32 cellular contexts compared by ENCODE assay signal in the genomic region with DNA sequence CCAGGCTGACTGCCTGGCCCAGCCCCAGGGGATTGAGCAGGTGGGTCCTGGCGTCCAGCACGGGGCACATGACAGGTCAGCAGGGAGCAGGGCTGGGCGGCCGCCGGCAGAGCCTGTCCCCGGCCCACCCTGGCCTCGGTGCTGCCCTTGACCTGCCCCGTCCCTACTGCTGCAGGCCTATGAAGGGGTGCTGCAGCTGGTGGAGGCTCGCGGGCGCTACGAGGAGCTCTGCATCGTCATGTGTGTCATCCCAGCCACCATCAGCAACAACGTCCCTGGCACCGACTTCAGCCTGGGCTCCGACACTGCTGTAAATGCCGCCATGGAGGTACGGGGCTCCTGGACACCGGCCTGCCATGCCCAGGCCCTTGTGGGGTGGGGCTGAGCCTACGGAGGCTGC. TPM values are rescaled to one million over a fixed set of nuclear protein-coding genes. Genes with fewer than 3 reads are reported as not detected.
"Had no signal": no experiment of that assay in that cellular context is flagged by ENCODE, and none has a peak within 500 bp of the region (broad histone marks: within the 10 kb centered on the region; RNA-seq: fewer than 3 reads in every experiment).

No MANE protein-coding gene starts in this region.

- H3K4me1 Mint-ChIP-seq: naive thymus-derived CD8-positive, alpha-beta T cell; neural crest cell; stimulated activated memory B cell treated with anti-CD40 and anti-IgM and Interleukin-4, amounts not matched to agents 10 μg/mL and 1 μg/mL and 100 μg/mL, for 72 hours; stimulated activated naive CD8-positive, alpha-beta T cell treated with anti-CD3 and anti-CD28 coated beads, Interleukin-15, amount 100 ng/mL, for 72 hours had no signal

- H3K36me3 ChIP-seq: uterus had no signal

- H3K9me3 Mint-ChIP-seq: naive B cell; naive thymus-derived CD8-positive, alpha-beta T cell; natural killer cell treated with Interleukin-12 subunit alpha and Interleukin-12 subunit beta and Interleukin-15 and Interleukin-18, amount 100 ng/mL, for 72 hours; nephron progenitor cell; neural crest cell; stimulated activated memory B cell treated with anti-CD40 and anti-IgM and Interleukin-4, amounts not matched to agents 10 μg/mL and 1 μg/mL and 100 μg/mL, for 72 hours; stimulated activated naive CD8-positive, alpha-beta T cell treated with anti-CD3 and anti-CD28 coated beads, Interleukin-15, amount 100 ng/mL, for 72 hours; type B pancreatic cell had no signal

- H3K36me3 Mint-ChIP-seq: naive B cell; natural killer cell treated with Interleukin-12 subunit alpha and Interleukin-12 subunit beta and Interleukin-15 and Interleukin-18, amount 100 ng/mL, for 72 hours; type B pancreatic cell had no signal

- H3K27me3 Mint-ChIP-seq: naive B cell; naive thymus-derived CD8-positive, alpha-beta T cell; natural killer cell treated with Interleukin-12 subunit alpha and Interleukin-12 subunit beta and Interleukin-15 and Interleukin-18, amount 100 ng/mL, for 72 hours; stimulated activated memory B cell treated with anti-CD40 and anti-IgM and Interleukin-4, amounts not matched to agents 10 μg/mL and 1 μg/mL and 100 μg/mL, for 72 hours; stimulated activated naive CD8-positive, alpha-beta T cell treated with anti-CD3 and anti-CD28 coated beads, Interleukin-15, amount 100 ng/mL, for 72 hours; type B pancreatic cell had no signal

- H3K4me1 ChIP-seq: pancreas, prostate gland, suprapubic skin, tibial artery, transverse colon, upper lobe of right lung, uterus had no signal

- H3K9me3 ChIP-seq: neutrophil, pancreas, prostate gland, suprapubic skin, testis, tibial artery, transverse colon, upper lobe of right lung, uterus had no signal

- FAIRE-seq: pancreas, small intestine had no signal

- ATAC-seq: naive thymus-derived CD8-positive, alpha-beta T cell; natural killer cell treated with Interleukin-12 subunit alpha and Interleukin-12 subunit beta and Interleukin-15 and Interleukin-18, amount 100 ng/mL, for 72 hours; pancreas; right cardiac atrium; sciatic nerve; stimulated activated memory B cell treated with anti-CD40 and anti-IgM and Interleukin-4, amounts not matched to agents 10 μg/mL and 1 μg/mL and 100 μg/mL, for 72 hours; stimulated activated naive CD8-positive, alpha-beta T cell treated with anti-CD3 and anti-CD28 coated beads, Interleukin-15, amount 100 ng/mL, for 72 hours; stimulated activated naive CD8-positive, alpha-beta T cell treated with anti-CD3 and anti-CD28 coated beads, Interleukin-15, Interleukin-2, amounts not matched to agents 100 U/mL and 50 U/mL, for 24 hours; upper lobe of right lung had no signal

- DNase-seq: naive B cell; naive thymus-derived CD8-positive, alpha-beta T cell; nephron progenitor cell; nucleus accumbens; small intestine; stimulated activated CD4-positive, alpha-beta T cell treated with anti-CD3 and anti-CD28 coated beads, Interleukin-15, amount 100 ng/mL, for 24 hours; stimulated activated CD4-positive, alpha-beta T cell treated with anti-CD3 and anti-CD28 coated beads, Interleukin-4, amount 100 ng/mL, for 1 hour; stimulated activated CD4-positive, alpha-beta T cell treated with anti-CD3 and anti-CD28 coated beads, Interleukin-4, amount 100 ng/mL, for 4 hours; stimulated activated CD8-positive, alpha-beta memory T cell treated with anti-CD3 and anti-CD28 coated beads, Interleukin-4, amount 100 ng/mL, for 48 hours; stimulated activated naive CD4-positive, alpha-beta T cell; stimulated activated naive CD8-positive, alpha-beta T cell treated with anti-CD3 and anti-CD28 coated beads, Interleukin-15, amount 100 ng/mL, for 72 hours; stimulated activated naive CD8-positive, alpha-beta T cell treated with anti-CD3 and anti-CD28 coated beads, Interleukin-15, Interleukin-2, amounts not matched to agents 100 U/mL and 50 U/mL, for 24 hours; substantia nigra; testis; tibial artery; transverse colon; upper lobe of right lung; uterus had no signal

- H3K27ac ChIP-seq: neutrophil, pancreas, prostate gland, suprapubic skin, testis, tibial artery, transverse colon, upper lobe of right lung, uterus had no signal

- H3K27ac Mint-ChIP-seq: naive thymus-derived CD8-positive, alpha-beta T cell; natural killer cell treated with Interleukin-12 subunit alpha and Interleukin-12 subunit beta and Interleukin-15 and Interleukin-18, amount 100 ng/mL, for 72 hours; nephron progenitor cell; stimulated activated memory B cell treated with anti-CD40 and anti-IgM and Interleukin-4, amounts not matched to agents 10 μg/mL and 1 μg/mL and 100 μg/mL, for 72 hours; stimulated activated naive CD8-positive, alpha-beta T cell treated with anti-CD3 and anti-CD28 coated beads, Interleukin-15, amount 100 ng/mL, for 72 hours; type B pancreatic cell had no signal

- H3K27me3 ChIP-seq: neutrophil, pancreas, suprapubic skin, testis, tibial artery, transverse colon, upper lobe of right lung, uterus had no signal

- H3K4me3 ChIP-seq: pancreas, prostate gland, suprapubic skin, testis, tibial artery, transverse colon, upper lobe of right lung, uterus had no signal

- H3K4me3 Mint-ChIP-seq: naive thymus-derived CD8-positive, alpha-beta T cell; natural killer cell treated with Interleukin-12 subunit alpha and Interleukin-12 subunit beta and Interleukin-15 and Interleukin-18, amount 100 ng/mL, for 72 hours; nephron progenitor cell; neural crest cell; stimulated activated memory B cell treated with anti-CD40 and anti-IgM and Interleukin-4, amounts not matched to agents 10 μg/mL and 1 μg/mL and 100 μg/mL, for 72 hours; stimulated activated naive CD8-positive, alpha-beta T cell treated with anti-CD3 and anti-CD28 coated beads, Interleukin-15, amount 100 ng/mL, for 72 hours; type B pancreatic cell had no signal

RNA-seq across cellular contexts. Expression of a gene that starts 29.8 kb away (rescaled TPM):
- total RNA-seq: myocyte, neural crest cell, osteocyte had no signal

RNA-seq across cellular contexts. Expression of a gene that starts 37.9 kb away (rescaled TPM):
- total RNA-seq: naive thymus-derived CD8-positive, alpha-beta T cell; natural killer cell treated with Interleukin-12 subunit alpha and Interleukin-12 subunit beta and Interleukin-15 and Interleukin-18, amount 100 ng/mL, for 72 hours; neural crest cell; osteocyte; pancreas; posterior vena cava; prostate gland; renal cortical epithelial cell; suprapubic skin; transverse colon; upper lobe of right lung had no signal
